Comparison of ENCODE assay signal across 1 cellular context in the genomic region with DNA sequence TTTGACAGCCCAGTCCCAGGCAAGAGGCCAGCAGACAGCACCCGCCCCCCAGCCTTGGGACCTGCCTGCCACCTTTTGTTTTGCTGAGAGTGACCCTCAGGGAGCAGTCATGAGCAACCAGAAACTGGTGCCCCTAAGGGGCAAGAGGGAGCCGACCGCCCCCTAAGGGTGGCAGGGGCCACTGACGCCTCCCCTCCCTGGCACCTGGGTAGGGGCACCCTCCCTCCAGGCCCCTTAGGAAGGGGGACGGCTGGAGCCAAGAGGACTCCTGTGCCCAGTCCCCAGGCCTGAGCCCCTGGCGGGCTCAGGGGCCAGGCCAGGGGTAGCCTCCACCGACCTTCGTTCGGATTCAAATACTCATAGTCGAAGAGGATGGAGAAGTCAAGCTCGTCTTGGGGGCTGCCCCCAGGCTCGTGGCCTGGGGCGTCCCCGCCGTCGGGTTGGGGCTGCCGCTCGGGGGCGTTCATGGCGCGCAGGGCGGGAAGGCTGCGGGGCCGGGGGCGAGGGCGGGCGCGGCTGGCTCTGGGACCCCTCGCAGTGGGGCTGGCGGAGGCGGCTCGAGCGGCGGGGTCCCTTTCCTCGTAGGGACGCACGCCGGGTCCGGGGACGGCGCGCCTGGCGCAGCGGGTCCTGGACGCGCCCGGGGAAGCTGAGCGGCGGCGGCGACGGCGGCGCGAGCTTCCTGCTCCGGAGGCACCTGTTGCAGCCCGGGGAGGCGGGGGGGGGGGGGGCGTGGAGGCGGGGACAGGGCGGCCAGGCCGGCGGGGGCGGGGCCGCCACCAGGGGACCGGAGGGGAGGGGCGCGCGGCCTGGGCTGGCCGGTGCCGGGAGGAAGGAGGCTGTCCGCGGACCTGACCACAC.
TF ChIP-seq lines count a peak whose summit lies in the region.

A gene (minus strand): TSS at position 687 of the 861 bp plus-strand sequence. CDS start 220 bp downstream, at position 467.

TF ChIP-seq in H1, 55 proteins besides CTCF, POLR2A, EP300 and RAD21:
- TF ChIP-seq TAF1 (IDR thresholded peaks at IDR 0.05; ENCODE audit: low read depth, low read length) (no peak), YY1 (IDR thresholded peaks at IDR 0.05; ENCODE audit: low read depth, low read length) (0 out of 2 replicates have a peak, but pooled peaks have one; percentile 1), ASH2L (IDR thresholded peaks at IDR 0.05; ENCODE audit: low read length) (no peak), POLR2AphosphoS5 (IDR thresholded peaks at IDR 0.05; ENCODE audit: low read depth, low read length) (no peak), HDAC2 (IDR thresholded peaks at IDR 0.05; ENCODE audit: borderline replicate concordance in 1 of 2, low read depth in 2 of 2, low read length in 2 of 2) (no peak), KDM4A (IDR thresholded peaks at IDR 0.05; ENCODE audit: low read depth, low read length, severe bottlenecking) (peak; percentile 55), SAP30 (IDR thresholded peaks at IDR 0.05; ENCODE audit: insufficient read depth, insufficient replicate concordance, low read length) (no peak)
